1 cellular context compared by ENCODE assay signal in genomic region chr3:52277071-52277964, GRCh38.
A peak's percentile ranks its signal among the peaks of the same experiment; 100 is the strongest.
TF ChIP-seq lines count a peak whose summit lies in the region.

No MANE protein-coding gene starts in this region.

TF ChIP-seq in HEK293, 187 proteins besides CTCF, POLR2A, EP300 and RAD21 (continued from another document):
- TF ChIP-seq ZBTB49 (tag by site-specific recombination; IDR thresholded peaks at IDR 0.05; ENCODE audit: low read depth) (no peak), ZFP3 (tag by site-specific recombination; IDR thresholded peaks at IDR 0.05; ENCODE audit: low read depth) (no peak), ZNF501 (tag by site-specific recombination; IDR thresholded peaks at IDR 0.05) (0 out of 2 replicates have a peak, but pooled peaks have one; percentile 7), ZXDB (tag by site-specific recombination; IDR thresholded peaks at IDR 0.05) (peak; percentile 72), ZBTB8A (tag by site-specific recombination; IDR thresholded peaks at IDR 0.05) (peak; percentile 20; the same call in 1 of the 2 replicates)
TF ChIP-seq in HEK293: peak in this region for 14.
